Comparison of ENCODE assay signal across 18 cellular contexts in genomic region chr10:88921194-88921593, GRCh38. TPM values are rescaled to one million over a fixed set of nuclear protein-coding genes. Genes with fewer than 3 reads are reported as not detected.
DNase-seq lines count a peak whose midpoint lies in the region; ATAC-seq and TF ChIP-seq lines count a peak whose summit lies in the region.
"Had no signal": no experiment of that assay in that cellular context is flagged by ENCODE, and none has a peak within 500 bp of the region (broad histone marks: within the 10 kb centered on the region; RNA-seq: fewer than 3 reads in every experiment).

No MANE protein-coding gene starts in this region.

- POLR2A ChIA-PET in Panc1 (lab: Charles Lee), result no interaction called here
- POLR2A ChIA-PET in activated CD8-positive, alpha-beta T cell treated with anti-CD3 and anti-CD28 coated beads, Interleukin-2, amount 10 ng/mL, durations not matched to agents 7 days and 5 days (lab: Charles Lee), result interaction anchor here (0.9 kb wide), 1 partner anchor 41 kb away, joined by 3 read pairs; the partner anchor contains the start of gene STAMBPL1

- no peaks in the 10 kb centered on the region for H3K27me3 Mint-ChIP-seq in activated CD8-positive, alpha-beta T cell treated with anti-CD3 and anti-CD28 coated beads, Interleukin-2, amount 10 ng/mL, durations not matched to agents 7 days and 5 days (ENCODE audit: low read depth)
- H3K27me3 Mint-ChIP-seq: CD4-positive, CD25-positive, alpha-beta regulatory T cell had no signal

- H3K4me1 Mint-ChIP-seq in activated CD8-positive, alpha-beta T cell treated with anti-CD3 and anti-CD28 coated beads, Interleukin-2, amount 10 ng/mL, durations not matched to agents 7 days and 5 days (ENCODE audit: low read depth), result no peaks in the 10 kb centered on the region

- intact Hi-C loops in left ventricle myocardium inferior (cut with micrococcal nuclease), result no loop called here
- intact Hi-C loops in heart right ventricle (cut with DNase I), result no loop called here
- intact Hi-C loops in Panc1 (cut with micrococcal nuclease; ENCODE audit: unreplicated experiment), result no loop called here
- intact Hi-C loops in esophagus muscularis mucosa (cut with DNase I), result no loop called here
- intact Hi-C loops in thyroid gland (cut with DNase I), result no loop called here

- no peak overlapping the region for H3K27ac Mint-ChIP-seq in activated CD8-positive, alpha-beta T cell treated with anti-CD3 and anti-CD28 coated beads, Interleukin-2, amount 10 ng/mL, durations not matched to agents 7 days and 5 days

- WGBS in heart right ventricle, 2 donors, result 57 to 68% methylated on average over 3 of the region's 3 CpGs
- WGBS in esophagus muscularis mucosa, result 54% methylated on average over 3 of the region's 3 CpGs
- 34 to 38% methylated on average over 3 of the region's 3 CpGs for WGBS in thyroid gland, 2 donors

- no peaks in the 10 kb centered on the region for H3K9me3 Mint-ChIP-seq in activated CD8-positive, alpha-beta T cell treated with anti-CD3 and anti-CD28 coated beads, Interleukin-2, amount 10 ng/mL, durations not matched to agents 7 days and 5 days (ENCODE audit: insufficient read depth)
- H3K9me3 Mint-ChIP-seq: CD4-positive, CD25-positive, alpha-beta regulatory T cell had no signal

- H3K27ac ChIP-seq in left ventricle myocardium inferior (replicated peaks) (peak overlapping the region; percentile 3), heart right ventricle (peak overlapping the region in 1 of 10 donors; percentile 11), Panc1 (ENCODE audit: low read length) (no peak overlapping the region), esophagus muscularis mucosa (replicated peaks in 1 of 4) (peak overlapping the region; percentile 16 to 51 (median 34)), thyroid gland (no peak overlapping the region)
- H3K27ac ChIP-seq: KMS-11, SK-N-MC had no signal

- ATAC-seq in heart right ventricle (no peak), Panc1 (peak; percentile 21; the same call in 1 of the 2 replicates)
- no peak for ATAC-seq in activated CD8-positive, alpha-beta T cell treated with anti-CD3 and anti-CD28 coated beads, Interleukin-2, amount 10 ng/mL, durations not matched to agents 7 days and 5 days

- no peak for TF ChIP-seq EP300 in esophagus muscularis mucosa (IDR thresholded peaks at IDR 0.05)

- no peak overlapping the region for H3K4me3 ChIP-seq in left ventricle myocardium inferior
- no peak overlapping the region for H3K4me3 ChIP-seq in heart right ventricle
- no peak overlapping the region for H3K4me3 ChIP-seq in Panc1 (ENCODE audit: low read depth in 2 of 2, low read length in 2 of 2)
- H3K4me3 ChIP-seq in esophagus muscularis mucosa, result no peak overlapping the region
- H3K4me3 ChIP-seq in thyroid gland (replicated peaks in 1 of 3), result no peak overlapping the region
- H3K4me3 ChIP-seq: MG63, SK-N-MC had no signal

- H3K36me3 ChIP-seq in left ventricle myocardium inferior (no peaks in the 10 kb centered on the region), heart right ventricle (peaks cover 0 to 36% (median 0%) of the 10 kb centered on the region in 9 donors), Panc1 (ENCODE audit: control insufficient read depth, insufficient read depth, low read length) (no peaks in the 10 kb centered on the region), esophagus muscularis mucosa (no peaks in the 10 kb centered on the region), thyroid gland (no peaks in the 10 kb centered on the region)

- TF ChIP-seq CTCF in left ventricle myocardium inferior (IDR thresholded peaks at IDR 0.05; ENCODE audit: borderline replicate concordance), result no peak
- no peak for TF ChIP-seq CTCF in heart right ventricle (IDR thresholded peaks at IDR 0.05)
- TF ChIP-seq CTCF in Panc1 (IDR thresholded peaks at IDR 0.05), result no peak
- TF ChIP-seq CTCF in esophagus muscularis mucosa (IDR thresholded peaks at IDR 0.05), result no peak
- no peak for TF ChIP-seq CTCF in thyroid gland (IDR thresholded peaks at IDR 0.05)

- in situ Hi-C loops in Panc1 (cut with HindIII; ENCODE audit: low pct_unique_long_range_greater_than_20kb, low sequenced_read_pairs), result no loop called here

- H3K9me3 ChIP-seq in left ventricle myocardium inferior (replicated peaks) (no peaks in the 10 kb centered on the region), heart right ventricle (no peaks in the 10 kb centered on the region), Panc1 (ENCODE audit: control insufficient read depth, insufficient read depth, low read depth, low read length) (no peaks in the 10 kb centered on the region), esophagus muscularis mucosa (no peaks in the 10 kb centered on the region), thyroid gland (no peaks in the 10 kb centered on the region)
- H3K9me3 ChIP-seq: MG63 had no signal

- peaks cover 69% of the 10 kb centered on the region for H3K36me3 Mint-ChIP-seq in activated CD8-positive, alpha-beta T cell treated with anti-CD3 and anti-CD28 coated beads, Interleukin-2, amount 10 ng/mL, durations not matched to agents 7 days and 5 days (ENCODE audit: low read depth)

- no peak for DNase-seq in left ventricle myocardium inferior
- DNase-seq in heart right ventricle, result no peak
- no peak for DNase-seq in Panc1 (ENCODE audit: low read depth, low spot score)
- no peak for DNase-seq in esophagus muscularis mucosa (ENCODE audit: extremely low spot score)
- peak; percentile 26 to 40 for DNase-seq in thyroid gland
- no peak for DNase-seq in COR-L47 (lab: John Stamatoyannopoulos, UW)
- DNase-seq in NCI-H226, result no peak
- no peak for DNase-seq in activated CD8-positive, alpha-beta T cell treated with anti-CD3 and anti-CD28 coated beads, Interleukin-2, amount 10 ng/mL, durations not matched to agents 7 days and 5 days
- DNase-seq: AML-193; CD4-positive, CD25-positive, alpha-beta regulatory T cell; DMS79; MG63; NCI-H1105; NCI-H2029 treated with DMSO at 0.1 percent for 48 hours; NCI-H526 treated with DMSO at 0.1 percent for 48 hours; NK-92 treated with Interleukin-12 subunit alpha and Interleukin-12 subunit beta, amount 100 ng/mL, for 24 hours had no signal

- TF ChIP-seq POLR2A in esophagus muscularis mucosa (IDR thresholded peaks at IDR 0.05; ENCODE audit: low read depth), result no peak
- TF ChIP-seq POLR2A in thyroid gland (IDR thresholded peaks at IDR 0.05), result no peak

- BruUV-seq in Panc1 (replicated peaks; lab: Mats Ljungman, UMichigan), result no TSS peak

- H3K27me3 ChIP-seq in left ventricle myocardium inferior (ENCODE audit: low read depth), result no peaks in the 10 kb centered on the region
- no peaks in the 10 kb centered on the region for H3K27me3 ChIP-seq in heart right ventricle
- no peaks in the 10 kb centered on the region for H3K27me3 ChIP-seq in Panc1 (ENCODE audit: control insufficient read depth, insufficient read depth, low read length)
- no peaks in the 10 kb centered on the region for H3K27me3 ChIP-seq in esophagus muscularis mucosa
- no peaks in the 10 kb centered on the region for H3K27me3 ChIP-seq in thyroid gland
- H3K27me3 ChIP-seq: MG63 had no signal

- CTCF ChIA-PET in Panc1 (lab: Charles Lee), result no interaction called here
- CTCF ChIA-PET in activated CD8-positive, alpha-beta T cell treated with anti-CD3 and anti-CD28 coated beads, Interleukin-2, amount 10 ng/mL, durations not matched to agents 7 days and 5 days (lab: Charles Lee), result interaction anchor here (1.5 to 3.1 kb wide), 3 partner anchors 12 to 85 kb away, joined by 5 to 14 read pairs (median 6); no protein-coding TSS in a partner anchor

- H3K4me3 Mint-ChIP-seq in activated CD8-positive, alpha-beta T cell treated with anti-CD3 and anti-CD28 coated beads, Interleukin-2, amount 10 ng/mL, durations not matched to agents 7 days and 5 days, result no peak overlapping the region
- H3K4me3 Mint-ChIP-seq: CD4-positive, CD25-positive, alpha-beta regulatory T cell had no signal

- H3K4me1 ChIP-seq in left ventricle myocardium inferior (peaks cover 21% of the 10 kb centered on the region), heart right ventricle (peaks cover 0 to 27% (median 14%) of the 10 kb centered on the region in 9 donors), Panc1 (ENCODE audit: control insufficient read depth, insufficient read depth, low read length) (0 out of 2 replicates have a peak, but pooled peaks cover 1% of the 10 kb centered on the region), esophagus muscularis mucosa (peaks cover 7 to 35% (median 34%) of the 10 kb centered on the region in 4 donors), thyroid gland (peaks cover 9 to 11% of the 10 kb centered on the region in 2 donors)

RNA-seq across cellular contexts. Expression of gene ACTA2, which starts 31.4 kb away (rescaled TPM):
- total RNA-seq in left ventricle myocardium inferior (89.4 TPM), heart right ventricle (100 to 1,000 TPM in 2 of 10 donors, 10 to 100 TPM in 8; 59.4 to 123 (median 73.7) TPM), Panc1 (2021; ENCODE audit: unreplicated experiment) (4.7 TPM), esophagus muscularis mucosa (1,000 to 10,000 TPM; 6,391 to 8,723 (median 8,539) TPM), thyroid gland (100 to 1,000 TPM in 1 of 4 donors, 10 to 100 TPM in 3; 61.5 to 173 (median 72.2) TPM)
- 100 to 1,000 TPM in 1 of 2 donors, 10 to 100 TPM in 1; 98.0 to 358 TPM for polyA plus RNA-seq in heart right ventricle
- 3.6 TPM for polyA plus RNA-seq in Panc1 (2012; ENCODE audit: insufficient read length)
- total RNA-seq in activated CD8-positive, alpha-beta T cell treated with anti-CD3 and anti-CD28 coated beads, Interleukin-2, amount 10 ng/mL, durations not matched to agents 7 days and 5 days, result 10 to 100 TPM; 12.9 to 15.0 TPM

RNA-seq across cellular contexts. Expression of gene STAMBPL1, which starts 41.1 kb away (rescaled TPM):
- total RNA-seq in left ventricle myocardium inferior (2.5 TPM), heart right ventricle (1 to 10 TPM; 1.9 to 3.3 (median 2.7) TPM), Panc1 (2021; ENCODE audit: unreplicated experiment) (25.2 TPM), esophagus muscularis mucosa (10 to 100 TPM in 3 of 4 donors, 1 to 10 TPM in 1; 8.6 to 27.4 (median 14.7) TPM), thyroid gland (1 to 10 TPM in 3 of 4 donors, under 1 TPM in 1; 0.63 to 6.2 (median 5.7) TPM)
- polyA plus RNA-seq in heart right ventricle, result 1 to 10 TPM in 1 of 2 donors, under 1 TPM in 1; 0.94 to 2.6 TPM
- polyA plus RNA-seq in Panc1 (2012; ENCODE audit: insufficient read length), result 18.3 TPM
- 10 to 100 TPM; 67.6 TPM for total RNA-seq in activated CD8-positive, alpha-beta T cell treated with anti-CD3 and anti-CD28 coated beads, Interleukin-2, amount 10 ng/mL, durations not matched to agents 7 days and 5 days

Comparison
In these comparisons a context has a peak if more than half of its experiments do, and no peak if none do; other contexts are left out.
1. DNase-seq: peak in thyroid gland (2 of 2); none in left ventricle myocardium inferior (single experiment), heart right ventricle (0 of 2), Panc1 (single experiment), esophagus muscularis mucosa (single experiment), COR-L47 (single experiment), NCI-H226 (single experiment) and activated CD8-positive, alpha-beta T cell treated with anti-CD3 and anti-CD28 coated beads, Interleukin-2, amount 10 ng/mL, durations not matched to agents 7 days and 5 days (single experiment).
2. H3K27ac ChIP-seq: peak in left ventricle myocardium inferior (single experiment) and esophagus muscularis mucosa (4 of 4); none in Panc1 (single experiment) and thyroid gland (0 of 3).
3. RNA of gene ACTA2, which starts 31.4 kb away (total RNA-seq): 6,391 to 8,723 TPM in esophagus muscularis mucosa; 89.4 TPM in left ventricle myocardium inferior (single experiment), 61.5 to 173 TPM in thyroid gland, 59.4 to 123 TPM in heart right ventricle, 12.9 to 15.0 TPM in activated CD8-positive, alpha-beta T cell treated with anti-CD3 and anti-CD28 coated beads, Interleukin-2, amount 10 ng/mL, durations not matched to agents 7 days and 5 days and 4.7 TPM in Panc1 (single experiment); every median in the first group is over 10 times any median in the second.